13 cellular contexts compared by ENCODE assay signal in the genomic region with DNA sequence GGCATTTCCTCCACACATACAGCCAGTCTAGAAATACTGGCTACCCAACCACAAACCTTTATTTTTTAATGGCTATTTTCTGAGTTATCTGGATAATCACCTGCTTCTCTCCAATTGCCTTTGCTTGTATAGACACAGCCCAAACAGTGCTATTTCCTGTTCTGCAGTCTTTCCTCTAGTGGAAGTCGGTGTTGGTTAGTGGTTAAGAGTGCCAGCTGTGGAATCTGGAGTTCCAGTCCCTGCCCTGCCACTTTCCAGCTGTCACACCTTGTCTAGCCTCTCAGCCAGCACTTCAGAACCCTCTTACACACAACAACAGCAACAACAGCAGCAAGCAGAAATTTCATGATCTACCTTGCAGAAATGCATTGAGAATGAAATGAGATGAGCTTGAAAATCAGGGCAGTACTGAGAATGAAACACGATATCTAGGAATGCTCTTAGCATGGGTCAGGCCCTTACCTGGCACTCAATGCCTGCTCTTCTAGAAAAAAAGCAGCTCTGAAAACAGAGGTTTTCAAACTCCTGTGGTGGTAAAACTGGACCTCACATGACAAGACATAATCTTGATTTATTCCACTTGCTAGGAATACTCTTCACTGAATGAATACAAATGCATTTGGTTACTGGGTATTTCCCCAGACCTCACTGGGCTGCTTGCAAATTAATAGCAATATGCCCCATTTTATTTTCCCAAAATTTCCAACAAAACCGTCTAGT. TPM values are rescaled to one million over a fixed set of nuclear protein-coding genes. Genes with fewer than 3 reads are reported as not detected.
DNase-seq lines count a peak whose midpoint lies in the region; ATAC-seq and TF ChIP-seq lines count a peak whose summit lies in the region.
"Had no signal": no experiment of that assay in that cellular context is flagged by ENCODE, and none has a peak within 500 bp of the region (broad histone marks: within the 10 kb centered on the region; RNA-seq: fewer than 3 reads in every experiment).

No MANE protein-coding gene starts in this region.

- TF ChIP-seq CTCF in RWPE1 (conservative IDR thresholded peaks at IDR 0.05; ENCODE audit: low read depth) (no peak), upper lobe of right lung (IDR thresholded peaks at IDR 0.05) (no peak), stomach (IDR thresholded peaks at IDR 0.05) (no peak)

- intact Hi-C loops in upper lobe of right lung (cut with DNase I) (no loop called here), stomach (cut with DNase I; ENCODE audit: low total_unique reads) (no loop called here)

- peaks cover 13% of the 10 kb centered on the region for H3K4me1 ChIP-seq in iPS-18a (ENCODE audit: control insufficient read depth, low read depth, low read length)
- peaks cover 3% of the 10 kb centered on the region for H3K4me1 ChIP-seq in upper lobe of right lung
- H3K4me1 ChIP-seq in stomach: peaks cover 29 to 45% (median 41%) of the 10 kb centered on the region in 4 donors

- no peak overlapping the region for H3K9ac ChIP-seq in iPS-18a (ENCODE audit: low read length)

- no peak for TF ChIP-seq POLR2A in stomach (IDR thresholded peaks at IDR 0.05)

- TF ChIP-seq EP300 in stomach (IDR thresholded peaks at IDR 0.05): no peak

- DNase-seq in DMS 273 (lab: John Stamatoyannopoulos, UW; ENCODE audit: unreplicated experiment) (peak; percentile 31), DMS 273 treated with DMSO at 0.1 percent for 48 hours (lab: John Stamatoyannopoulos, UW) (no peak), RWPE1 (ENCODE audit: low spot score) (no peak), upper lobe of right lung (no peak), stomach (no peak), cortex of kidney (lab: John Stamatoyannopoulos, UW) (no peak)
- DNase-seq in stimulated activated CD4-positive, alpha-beta T cell treated with anti-CD3 and anti-CD28 coated beads, Interleukin-2, amount 100 ng/mL, for 24 hours: no peak
- DNase-seq: CD8-positive, alpha-beta T cell; naive thymus-derived CD4-positive, alpha-beta T cell; SHP77 had no signal

- WGBS in stomach, 5 donors: 31 to 45% (median 34%) methylated on average over 3 of the region's 3 CpGs

- no peaks in the 10 kb centered on the region for H3K9me3 ChIP-seq in iPS-18a (ENCODE audit: control insufficient read depth, low read depth, low read length)
- H3K9me3 ChIP-seq in upper lobe of right lung: no peaks in the 10 kb centered on the region
- H3K9me3 ChIP-seq in stomach: no peaks in the 10 kb centered on the region
- H3K9me3 ChIP-seq: suprapubic skin had no signal

- H3K36me3 ChIP-seq in iPS-18a (ENCODE audit: control insufficient read depth, low read depth, low read length) (no peaks in the 10 kb centered on the region), upper lobe of right lung (no peaks in the 10 kb centered on the region), stomach (no peaks in the 10 kb centered on the region)
- H3K36me3 ChIP-seq: suprapubic skin had no signal

- POLR2A ChIA-PET in RWPE1 (lab: Yijun Ruan, JAX; ENCODE audit: low non-redundant PET): no interaction called here

- H3K27me3 ChIP-seq in iPS-18a (ENCODE audit: control insufficient read depth, insufficient read depth, low read length) (peaks cover 73% of the 10 kb centered on the region), upper lobe of right lung (peaks cover 29% of the 10 kb centered on the region), stomach (peaks cover 0 to 65% (median 44%) of the 10 kb centered on the region in 3 donors)

- CTCF ChIA-PET in RWPE1 (lab: Yijun Ruan, JAX): interaction anchor here (0.7 kb wide), 1 partner anchor 17 kb away, joined by 3 read pairs; no protein-coding TSS in a partner anchor

- H3K4me3 ChIP-seq in iPS-18a (ENCODE audit: low read length): peak overlapping the region; percentile 88
- peak overlapping the region; percentile 15 for H3K4me3 ChIP-seq in upper lobe of right lung
- no peak overlapping the region for H3K4me3 ChIP-seq in stomach

- ATAC-seq in upper lobe of right lung: peak; percentile 61
- ATAC-seq: CD8-positive, alpha-beta T cell; naive thymus-derived CD4-positive, alpha-beta T cell had no signal

- H3K27ac ChIP-seq in RWPE1: peak overlapping the region; percentile 87
- H3K27ac ChIP-seq in iPS-18a (ENCODE audit: low read length): no peak overlapping the region
- no peak overlapping the region for H3K27ac ChIP-seq in upper lobe of right lung
- H3K27ac ChIP-seq in stomach: no peak overlapping the region
- H3K27ac ChIP-seq: 22Rv1, suprapubic skin had no signal

RNA-seq across cellular contexts. Expression of gene WNT5A, which starts 3.2 kb away (rescaled TPM):
- total RNA-seq in upper lobe of right lung (24.5 TPM), stomach (10 to 100 TPM in 3 of 5 donors, 1 to 10 TPM in 2; 4.1 to 44.2 (median 10.9) TPM)
- polyA plus RNA-seq in stomach: 1 to 10 TPM; 1.2 to 4.5 (median 1.4) TPM
- polyA plus RNA-seq: naive thymus-derived CD4-positive, alpha-beta T cell had no signal

Comparison
In these comparisons a context has a peak if more than half of its experiments do, and no peak if none do; other contexts are left out.
1. H3K4me3 ChIP-seq: peak in iPS-18a (single experiment) and upper lobe of right lung (single experiment); none in stomach (0 of 4).